In genomic region chr20:10368702-10369041, GRCh38 we compare ENCODE assay signal across 17 cellular contexts.
DNase-seq lines count a peak whose midpoint lies in the region; ATAC-seq and TF ChIP-seq lines count a peak whose summit lies in the region.
"Had no signal": no experiment of that assay in that cellular context is flagged by ENCODE, and none has a peak within 500 bp of the region (broad histone marks: within the 10 kb centered on the region; RNA-seq: fewer than 3 reads in every experiment).

No MANE protein-coding gene starts in this region.

- H3K4me2 ChIP-seq in hepatocyte = peak overlapping the region; percentile 35
- H3K4me2 ChIP-seq: BLaER1 had no signal

- H4K20me1 ChIP-seq in hepatocyte (ENCODE audit: insufficient read depth, poor library complexity, severe bottlenecking) = no peaks in the 10 kb centered on the region
- H4K20me1 ChIP-seq: BLaER1 had no signal

- CTCF ChIA-PET in activated CD4-positive, alpha-beta memory T cell treated with anti-CD3 and anti-CD28 coated beads for 36 hours (lab: Charles Lee) = no interaction called here

- H3K27ac ChIP-seq in hepatocyte (no peak overlapping the region), right lobe of liver (peak overlapping the region; percentile 37 to 68 (median 55))
- H3K27ac ChIP-seq: BLaER1, C4-2B had no signal

- peak in 3 of 4 donors; percentile 4 to 47 (median 12) for ATAC-seq in right lobe of liver
- ATAC-seq in HG03108 (IDR thresholded peaks at IDR 0.05; ENCODE audit: unreplicated experiment) = no peak
- no peak for ATAC-seq in effector memory CD8-positive, alpha-beta T cell (replicated peaks)
- ATAC-seq: CD8-positive, alpha-beta T cell had no signal

- POLR2A ChIA-PET in activated CD4-positive, alpha-beta memory T cell treated with anti-CD3 and anti-CD28 coated beads for 36 hours (lab: Charles Lee) = no interaction called here

- DNase-seq in DMS79 treated with DMSO at 0.1 percent for 48 hours (lab: John Stamatoyannopoulos, UW) (peak; percentile 26), hepatocyte (ENCODE audit: low spot score) (no peak), right lobe of liver (no peak)
- DNase-seq in effector memory CD8-positive, alpha-beta T cell = no peak
- DNase-seq in activated CD4-positive, alpha-beta memory T cell treated with anti-CD3 and anti-CD28 coated beads for 36 hours = no peak
- DNase-seq: Caco-2; CD4-positive, CD25-positive, alpha-beta regulatory T cell; CD8-positive, alpha-beta T cell; DMS153; GF-D8; GOT3; HFFc6 had no signal

- 79% methylated on average over 3 of the region's 3 CpGs for WGBS in hepatocyte (ENCODE audit: low lambda C conversion rate, missing lambda C conversion rate)
- WGBS in right lobe of liver (ENCODE audit: insufficient coverage, low coverage, low lambda C conversion rate, missing lambda C conversion rate) = 45% methylated on average over 3 of the region's 3 CpGs

- H3K4me3 ChIP-seq in hepatocyte (no peak overlapping the region), right lobe of liver (peak overlapping the region in 2 of 3 donors; percentile 17 to 31)
- H3K4me3 ChIP-seq: BLaER1, HAP-1 had no signal

- H3K4me3 Mint-ChIP-seq in effector memory CD8-positive, alpha-beta T cell = no peak overlapping the region
- no peak overlapping the region for H3K4me3 Mint-ChIP-seq in activated CD4-positive, alpha-beta memory T cell treated with anti-CD3 and anti-CD28 coated beads for 36 hours
- H3K4me3 Mint-ChIP-seq: B cell; CD4-positive, CD25-positive, alpha-beta regulatory T cell; CD8-positive, alpha-beta T cell; HFFc6 had no signal

- peaks cover 13% of the 10 kb centered on the region for H3K4me1 ChIP-seq in hepatocyte (ENCODE audit: insufficient read depth)
- H3K4me1 ChIP-seq in right lobe of liver = peaks cover 0 to 49% (median 22%) of the 10 kb centered on the region in 4 donors
- H3K4me1 ChIP-seq: BLaER1, HAP-1 had no signal

- intact Hi-C loops in right lobe of liver (cut with DNase I) = no loop called here
- intact Hi-C loops in activated CD4-positive, alpha-beta memory T cell treated with anti-CD3 and anti-CD28 coated beads for 36 hours (cut with micrococcal nuclease) = no loop called here

- H3K79me2 ChIP-seq in hepatocyte = no peaks in the 10 kb centered on the region

- H3K9me3 ChIP-seq in hepatocyte (ENCODE audit: low read depth) = no peaks in the 10 kb centered on the region
- no peaks in the 10 kb centered on the region for H3K9me3 ChIP-seq in right lobe of liver
- H3K9me3 ChIP-seq: BLaER1, Caco-2, HAP-1 had no signal

- H2AFZ ChIP-seq in hepatocyte = no peak overlapping the region

- H3K27me3 Mint-ChIP-seq in effector memory CD8-positive, alpha-beta T cell = peaks cover 29 to 54% of the 10 kb centered on the region in 2 donors
- peaks cover 18% of the 10 kb centered on the region for H3K27me3 Mint-ChIP-seq in activated CD4-positive, alpha-beta memory T cell treated with anti-CD3 and anti-CD28 coated beads for 36 hours

- H3K36me3 Mint-ChIP-seq in effector memory CD8-positive, alpha-beta T cell (ENCODE audit: insufficient read depth) = no peaks in the 10 kb centered on the region
- H3K36me3 Mint-ChIP-seq in activated CD4-positive, alpha-beta memory T cell treated with anti-CD3 and anti-CD28 coated beads for 36 hours = no peaks in the 10 kb centered on the region
- H3K36me3 Mint-ChIP-seq: CD4-positive, CD25-positive, alpha-beta regulatory T cell; CD8-positive, alpha-beta T cell had no signal

- H3K9me2 ChIP-seq in hepatocyte (replicated peaks; ENCODE audit: insufficient read depth) = no peaks in the 10 kb centered on the region

- no peak for TF ChIP-seq POLR2A in right lobe of liver (IDR thresholded peaks at IDR 0.05)

- H3K36me3 ChIP-seq in hepatocyte (replicated peaks; ENCODE audit: insufficient read depth, low read depth) (no peaks in the 10 kb centered on the region), right lobe of liver (no peaks in the 10 kb centered on the region)
- H3K36me3 ChIP-seq: BLaER1, HAP-1 had no signal

- no peaks in the 10 kb centered on the region for H3K9me3 Mint-ChIP-seq in effector memory CD8-positive, alpha-beta T cell
- peaks cover 5% of the 10 kb centered on the region for H3K9me3 Mint-ChIP-seq in activated CD4-positive, alpha-beta memory T cell treated with anti-CD3 and anti-CD28 coated beads for 36 hours
- H3K9me3 Mint-ChIP-seq: HFFc6 had no signal

- H3K27ac Mint-ChIP-seq in effector memory CD8-positive, alpha-beta T cell = no peak overlapping the region
- H3K27ac Mint-ChIP-seq in activated CD4-positive, alpha-beta memory T cell treated with anti-CD3 and anti-CD28 coated beads for 36 hours = no peak overlapping the region
- H3K27ac Mint-ChIP-seq: B cell; CD4-positive, CD25-positive, alpha-beta regulatory T cell; CD8-positive, alpha-beta T cell; HFFc6 had no signal

- TF ChIP-seq CTCF in hepatocyte (IDR thresholded peaks at IDR 0.05; ENCODE audit: poor library complexity) (no peak), right lobe of liver (IDR thresholded peaks at IDR 0.05) (no peak)

- H3K27me3 ChIP-seq in hepatocyte (no peaks in the 10 kb centered on the region), right lobe of liver (no peaks in the 10 kb centered on the region)
- H3K27me3 ChIP-seq: BLaER1 had no signal

- no peaks in the 10 kb centered on the region for H3K4me1 Mint-ChIP-seq in effector memory CD8-positive, alpha-beta T cell (ENCODE audit: low read depth in 2 of 2)
- H3K4me1 Mint-ChIP-seq in activated CD4-positive, alpha-beta memory T cell treated with anti-CD3 and anti-CD28 coated beads for 36 hours (ENCODE audit: low read depth) = no peaks in the 10 kb centered on the region
- H3K4me1 Mint-ChIP-seq: B cell had no signal

Comparison
In these comparisons a context has a peak if more than half of its experiments do, and no peak if none do; other contexts are left out.
1. ATAC-seq: peak in right lobe of liver (3 of 4); none in HG03108 (single experiment) and effector memory CD8-positive, alpha-beta T cell (single experiment).